ENCODE assay signal across 18 cellular contexts in genomic region chr2:46065152-46065551, GRCh38.
"Had no signal": no experiment of that assay in that cellular context is flagged by ENCODE, and none has a peak within 500 bp of the region (broad histone marks: within the 10 kb centered on the region; RNA-seq: fewer than 3 reads in every experiment).

No MANE protein-coding gene starts in this region.

- H3K4me1 ChIP-seq: psoas muscle had no signal

- H3K36me3 ChIP-seq: upper lobe of left lung had no signal

- H3K4me3 ChIP-seq: psoas muscle, upper lobe of left lung had no signal

- ATAC-seq: activated CD8-positive, alpha-beta T cell treated with anti-CD3 and anti-CD28 coated beads for 36 hours; activated T-cell treated with anti-CD3 and anti-CD28 coated beads, Interleukin-2, amount 50 U/mL, for 4 hours; psoas muscle; sciatic nerve; stimulated activated naive CD8-positive, alpha-beta T cell treated with anti-CD3 and anti-CD28 coated beads, Interleukin-15, amount 100 ng/mL, for 72 hours had no signal

- H3K36me3 Mint-ChIP-seq: brain had no signal

- H3K9me3 Mint-ChIP-seq: activated B cell treated with CpG ODN at 0.5 μM for 24 hours; activated CD8-positive, alpha-beta T cell treated with anti-CD3 and anti-CD28 coated beads for 36 hours; activated naive CD4-positive, alpha-beta T cell treated with anti-CD3 and anti-CD28 coated beads, Interleukin-2, amount 50 U/mL, for 24 hours; activated T-cell treated with anti-CD3 and anti-CD28 coated beads, Interleukin-2, amount 50 U/mL, for 4 hours; brain; stimulated activated naive CD8-positive, alpha-beta T cell treated with anti-CD3 and anti-CD28 coated beads, Interleukin-15, amount 100 ng/mL, for 72 hours had no signal

- H3K9me3 ChIP-seq: psoas muscle, upper lobe of left lung had no signal

- H3K27ac Mint-ChIP-seq: activated B cell treated with CpG ODN at 0.5 μM for 24 hours; activated CD8-positive, alpha-beta T cell treated with anti-CD3 and anti-CD28 coated beads for 36 hours; activated naive CD4-positive, alpha-beta T cell treated with anti-CD3 and anti-CD28 coated beads, Interleukin-2, amount 50 U/mL, for 24 hours; brain; stimulated activated naive CD8-positive, alpha-beta T cell treated with anti-CD3 and anti-CD28 coated beads, Interleukin-15, amount 100 ng/mL, for 72 hours had no signal

- H3K4me1 Mint-ChIP-seq: activated B cell treated with CpG ODN at 0.5 μM for 24 hours; activated naive CD4-positive, alpha-beta T cell treated with anti-CD3 and anti-CD28 coated beads, Interleukin-2, amount 50 U/mL, for 24 hours had no signal

- H3K27ac ChIP-seq: epithelial cell of prostate, psoas muscle had no signal

- DNase-seq: activated B cell treated with CpG ODN at 0.5 μM for 24 hours; activated CD4-positive, alpha-beta T cell treated with anti-CD3 and anti-CD28 coated beads for 48 hours; activated CD8-positive, alpha-beta T cell treated with anti-CD3 and anti-CD28 coated beads for 36 hours; activated effector memory CD4-positive, alpha-beta T cell treated with Interleukin-2 at 50 U/mL for 16 hours; activated T-cell treated with anti-CD3 and anti-CD28 coated beads, Interleukin-2, amount 50 U/mL, for 4 hours; amniotic stem cell; cerebellar nuclear complex; dermis blood vessel endothelial cell; kidney glomerular epithelial cell; psoas muscle; stimulated activated CD4-positive, alpha-beta T cell treated with anti-CD3 and anti-CD28 coated beads, Interleukin-1b, Interleukin-23, amount 100 ng/mL, for 48 hours; stimulated activated naive CD8-positive, alpha-beta T cell treated with anti-CD3 and anti-CD28 coated beads, Interleukin-15, amount 100 ng/mL, for 72 hours; SW 1271; upper lobe of left lung had no signal

- H3K27me3 ChIP-seq: upper lobe of left lung had no signal

- H3K27me3 Mint-ChIP-seq: activated B cell treated with CpG ODN at 0.5 μM for 24 hours; activated CD8-positive, alpha-beta T cell treated with anti-CD3 and anti-CD28 coated beads for 36 hours; activated naive CD4-positive, alpha-beta T cell treated with anti-CD3 and anti-CD28 coated beads, Interleukin-2, amount 50 U/mL, for 24 hours; brain; stimulated activated naive CD8-positive, alpha-beta T cell treated with anti-CD3 and anti-CD28 coated beads, Interleukin-15, amount 100 ng/mL, for 72 hours had no signal

- H3K4me3 Mint-ChIP-seq: activated B cell treated with CpG ODN at 0.5 μM for 24 hours; activated CD8-positive, alpha-beta T cell treated with anti-CD3 and anti-CD28 coated beads for 36 hours; activated naive CD4-positive, alpha-beta T cell treated with anti-CD3 and anti-CD28 coated beads, Interleukin-2, amount 50 U/mL, for 24 hours; activated T-cell treated with anti-CD3 and anti-CD28 coated beads, Interleukin-2, amount 50 U/mL, for 4 hours; brain; stimulated activated naive CD8-positive, alpha-beta T cell treated with anti-CD3 and anti-CD28 coated beads, Interleukin-15, amount 100 ng/mL, for 72 hours had no signal
